In genomic region chr5:131796793-131797693, GRCh38 we compare ENCODE assay signal across 1 cellular context.
TF ChIP-seq lines count a peak whose summit lies in the region.

Gene FNIP1 (minus strand): TSS chr5:131797017. CDS start chr5:131796921, 96 bp downstream.

TF ChIP-seq in K562, 482 proteins besides CTCF, POLR2A, EP300 and RAD21 (continued from another document and continues in another):
- no peak for TF ChIP-seq POLR3A (IDR thresholded peaks at IDR 0.05; ENCODE audit: borderline replicate concordance, extremely low read depth, insufficient read depth, insufficient read length)
- no peak for TF ChIP-seq SP2 (IDR thresholded peaks at IDR 0.05; ENCODE audit: extremely low read depth, low read depth, low read length, poor library complexity, severe bottlenecking)
- peak; percentile 95 for TF ChIP-seq ZNF232 (CRISPR knock-in tag; IDR thresholded peaks at IDR 0.05)
- TF ChIP-seq NFYB (IDR thresholded peaks at IDR 0.05; ENCODE audit: extremely low read depth, insufficient read length), result peak; percentile 36
- TF ChIP-seq SMARCA4 (IDR thresholded peaks at IDR 0.05), result no peak; the same call in 1 of the 2 replicates
- TF ChIP-seq CBX1 (IDR thresholded peaks at IDR 0.05; ENCODE audit: low read depth), result peak; percentile 52
- peak; percentile 90; the same call in 1 of the 2 replicates for TF ChIP-seq ZNF224 (CRISPR knock-in tag; IDR thresholded peaks at IDR 0.05)
- TF ChIP-seq RAD51 (IDR thresholded peaks at IDR 0.05; ENCODE audit: borderline replicate concordance, low read depth), result peak; percentile 98
- TF ChIP-seq SPI1 (IDR thresholded peaks at IDR 0.05; ENCODE audit: borderline replicate concordance, low read depth, low read length), result no peak
- TF ChIP-seq TEAD4 (IDR thresholded peaks at IDR 0.05; ENCODE audit: low read length), result no peak
- peak; percentile 98; the same call in 1 of the 2 replicates for TF ChIP-seq TEAD4 (CRISPR knock-in tag; IDR thresholded peaks at IDR 0.05; ENCODE audit: borderline replicate concordance)
- 0 out of 2 replicates have a peak, but pooled peaks have one; percentile 35 for TF ChIP-seq ZBTB17 (CRISPR knock-in tag; IDR thresholded peaks at IDR 0.05)
- peak; percentile 66; the same call in 1 of the 2 replicates for TF ChIP-seq GABPB1 (CRISPR knock-in tag; IDR thresholded peaks at IDR 0.05)
- no peak for TF ChIP-seq BRF2 (IDR thresholded peaks at IDR 0.05; ENCODE audit: borderline replicate concordance, insufficient read depth, insufficient read length)
- 0 out of 2 replicates have a peak, but pooled peaks have one; percentile 30 for TF ChIP-seq ARID3B (CRISPR knock-in tag; IDR thresholded peaks at IDR 0.05; ENCODE audit: borderline replicate concordance)
- peak; percentile 58; the same call in 1 of the 2 replicates for TF ChIP-seq HCFC1 (IDR thresholded peaks at IDR 0.05; ENCODE audit: low read depth, low read length)
- TF ChIP-seq LARP7 (IDR thresholded peaks at IDR 0.05), result no peak
- peak; percentile 18; the same call in 1 of the 2 replicates for TF ChIP-seq CBX5 (IDR thresholded peaks at IDR 0.05; ENCODE audit: borderline replicate concordance, low read depth)
- no peak for TF ChIP-seq SMARCA5 (IDR thresholded peaks at IDR 0.05)
- TF ChIP-seq RBFOX2 (IDR thresholded peaks at IDR 0.05; ENCODE audit: low read depth, low read length), result peak; percentile 99
- peak; percentile 98 for TF ChIP-seq POLR2G (IDR thresholded peaks at IDR 0.05; ENCODE audit: low read depth, low read length)
- TF ChIP-seq ZNF668 (CRISPR knock-in tag; IDR thresholded peaks at IDR 0.05), result no peak
- peak; percentile 93 for TF ChIP-seq TFAP4 (CRISPR knock-in tag; IDR thresholded peaks at IDR 0.05; ENCODE audit: borderline replicate concordance)
- peak; percentile 83 for TF ChIP-seq E2F3 (CRISPR knock-in tag; IDR thresholded peaks at IDR 0.05)
- TF ChIP-seq MAX (CRISPR knock-in tag; IDR thresholded peaks at IDR 0.05), result peak; percentile 100
- TF ChIP-seq ETS1 (conservative IDR thresholded peaks at IDR 0.05; ENCODE audit: control insufficient read depth, low read depth, low read length), result 0 out of 2 replicates have a peak, but pooled peaks have one; percentile 7
- TF ChIP-seq NR2C2 (CRISPR knock-in tag; IDR thresholded peaks at IDR 0.05), result peak; percentile 73
- TF ChIP-seq NR2C2 (tag; IDR thresholded peaks at IDR 0.05), result peak; percentile 94
- peak; percentile 62; the same call in 1 of the 2 replicates for TF ChIP-seq LCOR (CRISPR knock-in tag; IDR thresholded peaks at IDR 0.05)
- peak; percentile 69 for TF ChIP-seq ZNF436 (CRISPR knock-in tag; IDR thresholded peaks at IDR 0.05)
- TF ChIP-seq IRF1 (CRISPR knock-in tag; IDR thresholded peaks at IDR 0.05; ENCODE audit: borderline replicate concordance), result peak; percentile 96
- TF ChIP-seq FIP1L1 (IDR thresholded peaks at IDR 0.05; ENCODE audit: low read depth, low read length, poor library complexity, severe bottlenecking), result peak; percentile 35
- peak; percentile 90 for TF ChIP-seq ZBTB43 (CRISPR knock-in tag; IDR thresholded peaks at IDR 0.05)
- peak; percentile 83; the same call in 1 of the 2 replicates for TF ChIP-seq MYC (IDR thresholded peaks at IDR 0.05; ENCODE audit: low read depth, low read length)
- peak; percentile 70 for TF ChIP-seq MYC (CRISPR knock-in tag; IDR thresholded peaks at IDR 0.05; ENCODE audit: borderline replicate concordance, low read depth)
- TF ChIP-seq ELF2 (CRISPR knock-in tag; IDR thresholded peaks at IDR 0.05), result peak; percentile 31; the same call in 1 of the 2 replicates
- no peak for TF ChIP-seq COPS2 (conservative IDR thresholded peaks at IDR 0.05)
- peak; percentile 83 for TF ChIP-seq HMGN3 (IDR thresholded peaks at IDR 0.05; ENCODE audit: borderline replicate concordance, extremely low read depth, insufficient read length, low read depth, low read length)
- peak; percentile 88 for TF ChIP-seq CXXC5 (CRISPR knock-in tag; IDR thresholded peaks at IDR 0.05)
- TF ChIP-seq FOXP1 (CRISPR knock-in tag; IDR thresholded peaks at IDR 0.05), result peak; percentile 99
- TF ChIP-seq TEAD2 (tag; IDR thresholded peaks at IDR 0.05), result no peak
- no peak for TF ChIP-seq POLR2AphosphoS2 (IDR thresholded peaks at IDR 0.05; ENCODE audit: low read length)
- no peak; the same call in 1 of the 2 replicates for TF ChIP-seq PHB (CRISPR knock-in tag; IDR thresholded peaks at IDR 0.05)
- no peak for TF ChIP-seq ZNF785 (CRISPR knock-in tag; IDR thresholded peaks at IDR 0.05)
- TF ChIP-seq MNT (conservative IDR thresholded peaks at IDR 0.05), result peak; percentile 97
- TF ChIP-seq ZNF395 (CRISPR knock-in tag; IDR thresholded peaks at IDR 0.05), result peak; percentile 6
- no peak; a peak in 2 of 4 replicates for TF ChIP-seq HDAC1 (IDR thresholded peaks at IDR 0.05)
- TF ChIP-seq ID3 (CRISPR knock-in tag; IDR thresholded peaks at IDR 0.05), result no peak
- no peak for TF ChIP-seq ID3 (tag; IDR thresholded peaks at IDR 0.05)
- TF ChIP-seq HNRNPK (IDR thresholded peaks at IDR 0.05; ENCODE audit: low read depth, low read length, poor library complexity, severe bottlenecking), result no peak
- TF ChIP-seq TGIF2 (CRISPR knock-in tag; IDR thresholded peaks at IDR 0.05), result peak; percentile 83; the same call in 1 of the 2 replicates
- 0 out of 2 replicates have a peak, but pooled peaks have one; percentile 13 for TF ChIP-seq CC2D1A (IDR thresholded peaks at IDR 0.05)
- TF ChIP-seq NBN (IDR thresholded peaks at IDR 0.05; ENCODE audit: low read depth), result peak; percentile 66
- peak; percentile 94; the same call in 1 of the 2 replicates for TF ChIP-seq ZBTB49 (CRISPR knock-in tag; IDR thresholded peaks at IDR 0.05; ENCODE audit: borderline replicate concordance)
- TF ChIP-seq ZBTB7A (IDR thresholded peaks at IDR 0.05; ENCODE audit: borderline replicate concordance, control insufficient read depth, low read depth, low read length), result peak; percentile 88
- TF ChIP-seq MEIS2 (IDR thresholded peaks at IDR 0.05; ENCODE audit: partially characterized antibody), result peak; percentile 63
- TF ChIP-seq FOSL1 (tag; conservative IDR thresholded peaks at IDR 0.05), result peak; percentile 98
- TF ChIP-seq ZNF12 (CRISPR knock-in tag; IDR thresholded peaks at IDR 0.05), result no peak; the same call in 1 of the 2 replicates
